20 cellular contexts compared by ENCODE assay signal in genomic region chr18:36905560-36905959, GRCh38.
DNase-seq lines count a peak whose midpoint lies in the region; ATAC-seq, FAIRE-seq and TF ChIP-seq lines count a peak whose summit lies in the region.
"Had no signal": no experiment of that assay in that cellular context is flagged by ENCODE, and none has a peak within 500 bp of the region (broad histone marks: within the 10 kb centered on the region; RNA-seq: fewer than 3 reads in every experiment).

No MANE protein-coding gene starts in this region.

- in situ Hi-C loops in K562 (cut with MboI): no loop called here

- TF ChIP-seq CTCF in D721Med (IDR thresholded peaks at IDR 0.05; ENCODE audit: insufficient read depth, missing control alignments): no peak
- TF ChIP-seq CTCF in K562 (IDR thresholded peaks at IDR 0.05 in 2 of 3, conservative IDR thresholded peaks at IDR 0.05 in 1 of 3; ENCODE audit: insufficient read depth in 2 of 3, low read depth in 1 of 3, low read length in 3 of 3): no peak

- CTCF ChIA-PET in K562 (lab: Yijun Ruan, JAX; ENCODE audit: low intra/inter-chr PET ratio): no interaction called here

- H3K36me3 ChIP-seq in K562 (ENCODE audit: control insufficient read depth, insufficient read depth, low read length): no peaks in the 10 kb centered on the region
- H3K36me3 ChIP-seq: BE2C, HAP-1 had no signal

- H3K27ac ChIP-seq in K562 (ENCODE audit: extremely low read depth, low read depth, low read length): no peak overlapping the region
- H3K27ac ChIP-seq: GM23248 had no signal

- no peak for TF ChIP-seq EP300 in K562 (IDR thresholded peaks at IDR 0.05; ENCODE audit: low read length)

- ATAC-seq in K562: no peak
- no peak for ATAC-seq in HG02852 (IDR thresholded peaks at IDR 0.05; ENCODE audit: unreplicated experiment)
- no peak for ATAC-seq in left ventricle myocardium superior

- TF ChIP-seq POLR2A in GM12892 (IDR thresholded peaks at IDR 0.05; ENCODE audit: low read depth, low read length): no peak
- TF ChIP-seq POLR2A in K562 (conservative IDR thresholded peaks at IDR 0.05): no peak

- peaks cover 0 to 9% of the 10 kb centered on the region in 2 experiments; a peak in 3 of 5 replicates for H3K4me1 ChIP-seq in K562 (replicated peaks in 1 of 2; ENCODE audit: control insufficient read depth in 2 of 2, insufficient read depth in 2 of 2, low read length in 2 of 2)
- H3K4me1 ChIP-seq: BE2C, HAP-1 had no signal

- no TSS peak for BruUV-seq in K562 (replicated peaks; lab: Mats Ljungman, UMichigan)

- no peak overlapping the region for H3K9ac ChIP-seq in K562 (ENCODE audit: insufficient read depth in 1 of 2, low read depth in 2 of 2, low read length in 2 of 2)
- H3K9ac ChIP-seq: GM23248 had no signal

- intact Hi-C loops in K562 (cut with micrococcal nuclease): no loop called here
- intact Hi-C loops in left ventricle myocardium superior (cut with micrococcal nuclease): no loop called here

- no peak for DNase-seq in D721Med (ENCODE audit: insufficient read length, low spot score)
- no peak for DNase-seq in GM12892 (ENCODE audit: insufficient read length)
- peak; percentile 5 for DNase-seq in NCI-H524 treated with DMSO at 0.1 percent for 48 hours (lab: John Stamatoyannopoulos, UW)
- DNase-seq in K562 (ENCODE audit: extremely low read depth in 1 of 4, low spot score in 3 of 4): no peak
- DNase-seq in Kasumi-1 (lab: John Stamatoyannopoulos, UW): no peak
- DNase-seq in activated CD4-positive, CD25-positive, alpha-beta regulatory T cell (lab: John Stamatoyannopoulos, UW): no peak
- DNase-seq in left ventricle myocardium superior: no peak
- DNase-seq: BE2C; C1 segment of cervical spinal cord; CD4-positive, CD25-positive, alpha-beta regulatory T cell; CD8-positive, alpha-beta memory T cell; COR-L47; DMS79 treated with DMSO at 0.1 percent for 48 hours; GF-D8; GM23248; IMR-90; KBM-7 had no signal

- no peak overlapping the region for H2AFZ ChIP-seq in K562 (ENCODE audit: low read depth, low read length)
- H2AFZ ChIP-seq: GM23248 had no signal

- POLR2A ChIA-PET in K562 (lab: Yijun Ruan, JAX): interaction anchor here (0.6 kb wide), 1 partner anchor 1597 kb away, joined by 3 read pairs; no protein-coding TSS in a partner anchor

- H3K79me2 ChIP-seq in K562 (ENCODE audit: control insufficient read depth, insufficient read depth, low read length): no peaks in the 10 kb centered on the region

- H3K27me3 ChIP-seq in K562 (ENCODE audit: control insufficient read depth in 2 of 2, insufficient read depth in 2 of 2, low read length in 2 of 2): no peaks in the 10 kb centered on the region
- H3K27me3 ChIP-seq: BE2C had no signal

- H3K9me3 ChIP-seq in K562 (replicated peaks; ENCODE audit: control insufficient read depth, insufficient read depth, low read depth, low read length): 0 out of 2 replicates have a peak, but pooled peaks cover under 1% of the 10 kb centered on the region
- H3K9me3 ChIP-seq: BE2C, HAP-1 had no signal

- no peak overlapping the region for H3K4me2 ChIP-seq in K562 (ENCODE audit: insufficient read depth, low read length)

- TF ChIP-seq RAD21 in K562 (CRISPR knock-in tag; conservative IDR thresholded peaks at IDR 0.05 in 1 of 2, IDR thresholded peaks at IDR 0.05 in 1 of 2): no peak

- H3K9me1 ChIP-seq in K562 (ENCODE audit: control insufficient read depth, insufficient read depth, low read length): no peaks in the 10 kb centered on the region

- no peaks in the 10 kb centered on the region for H4K20me1 ChIP-seq in K562 (replicated peaks; ENCODE audit: control insufficient read depth, insufficient read depth, low read length)

- 7% methylated on average over 1 of the region's 1 CpG for WGBS in K562 (ENCODE audit: insufficient coverage, low coverage, missing lambda C conversion rate)

- FAIRE-seq in D721Med (lab: Jason Lieb, UNC) (peak; percentile 21), GM12892 (lab: Jason Lieb, UNC) (peak; percentile 27), K562 (lab: Jason Lieb, UNC) (no peak)
- FAIRE-seq: HTR-8/SVneo had no signal

- H3K4me3 ChIP-seq in K562: no peak overlapping the region
- H3K4me3 ChIP-seq: GM23248, HAP-1 had no signal

TF ChIP-seq in K562, 482 proteins besides CTCF, POLR2A, EP300 and RAD21:
- TF ChIP-seq BCL6 (CRISPR knock-in tag; IDR thresholded peaks at IDR 0.05) (no peak), ZNF699 (CRISPR knock-in tag; IDR thresholded peaks at IDR 0.05; ENCODE audit: insufficient replicate concordance) (no peak), BACH1 (tag; IDR thresholded peaks at IDR 0.05) (no peak), E2F1 (CRISPR knock-in tag; IDR thresholded peaks at IDR 0.05) (no peak), ZNF165 (CRISPR knock-in tag; IDR thresholded peaks at IDR 0.05; ENCODE audit: borderline replicate concordance) (no peak), GTF2B (IDR thresholded peaks at IDR 0.05; ENCODE audit: extremely low read depth, insufficient read length) (no peak), TCF7 (IDR thresholded peaks at IDR 0.05; ENCODE audit: borderline replicate concordance) (no peak), GATAD2A (IDR thresholded peaks at IDR 0.05) (no peak), CEBPB (tag; IDR thresholded peaks at IDR 0.05) (0 out of 2 replicates have a peak, but pooled peaks have one; percentile 23), PYGO2 (tag; IDR thresholded peaks at IDR 0.05) (no peak), PBX2 (CRISPR knock-in tag; IDR thresholded peaks at IDR 0.05; ENCODE audit: low read depth) (no peak), PBX2 (tag; conservative IDR thresholded peaks at IDR 0.05; ENCODE audit: low read depth) (peak; percentile 87), ERF (CRISPR knock-in tag; IDR thresholded peaks at IDR 0.05) (no peak), MEIS2 (IDR thresholded peaks at IDR 0.05; ENCODE audit: partially characterized antibody) (peak; percentile 57), RHOXF2B (CRISPR knock-in tag; conservative IDR thresholded peaks at IDR 0.05) (no peak), CHD4 (IDR thresholded peaks at IDR 0.05; ENCODE audit: insufficient read depth, insufficient replicate concordance, low read depth, low read length, poor library complexity, severe bottlenecking) (no peak), TCF3 (CRISPR knock-in tag; IDR thresholded peaks at IDR 0.05) (no peak), CEBPG (CRISPR knock-in tag; IDR thresholded peaks at IDR 0.05) (no peak), CEBPG (tag; conservative IDR thresholded peaks at IDR 0.05 in 1 of 2, IDR thresholded peaks at IDR 0.05 in 1 of 2) (peak; percentile 23 to 78; a peak in 2 of 4 replicates), ZSCAN29 (IDR thresholded peaks at IDR 0.05) (no peak), SP2 (IDR thresholded peaks at IDR 0.05; ENCODE audit: extremely low read depth, low read depth, low read length, poor library complexity, severe bottlenecking) (no peak), CREM (IDR thresholded peaks at IDR 0.05; ENCODE audit: low read depth) (no peak)
